In genomic region chr1:212915245-212916091, GRCh38 we compare ENCODE assay signal across 8 cellular contexts. TPM values are rescaled to one million over a fixed set of nuclear protein-coding genes. Genes with fewer than 3 reads are reported as not detected.
A peak's percentile ranks its signal among the peaks of the same experiment; 100 is the strongest.
DNase-seq lines count a peak whose midpoint lies in the region; ATAC-seq and TF ChIP-seq lines count a peak whose summit lies in the region.

No MANE protein-coding gene starts in this region.

- H3K36me3 ChIP-seq in transverse colon = no peaks in the 10 kb centered on the region

- WGBS in right cardiac atrium = 58% methylated on average over 13 of the region's 13 CpGs
- WGBS in transverse colon (ENCODE audit: low coverage in 1 of 2), 2 donors = 74 to 83% methylated on average over 6 to 13 of the region's 13 CpGs

- H3K9me3 ChIP-seq in right cardiac atrium (ENCODE audit: control insufficient read depth, low read length) (no peaks in the 10 kb centered on the region), transverse colon (no peaks in the 10 kb centered on the region)

- H3K4me1 ChIP-seq in right cardiac atrium (ENCODE audit: control insufficient read depth, insufficient read depth, low read length) = no peaks in the 10 kb centered on the region
- peaks cover 0 to 9% (median 0%) of the 10 kb centered on the region in 4 donors for H3K4me1 ChIP-seq in transverse colon

- in situ Hi-C loops in transverse colon (cut with MboI; ENCODE audit: low pct_ligation_motif_present in 1 of 4, low pct_unique_long_range_greater_than_20kb in 1 of 4, low sequenced_read_pairs in 3 of 4) = no loop called here

- peak in 4 of 5 experiments; percentile 7 to 32 (median 26) for TF ChIP-seq CTCF in transverse colon (IDR thresholded peaks at IDR 0.05)

- peak; percentile 75 to 92 for ATAC-seq in right cardiac atrium
- ATAC-seq in GM21360 (IDR thresholded peaks at IDR 0.05; ENCODE audit: unreplicated experiment) = no peak
- no peak for ATAC-seq in GM19324 (IDR thresholded peaks at IDR 0.05; ENCODE audit: low FRiP score, unreplicated experiment)

- intact Hi-C loops in right cardiac atrium (cut with DNase I) (no loop called here), transverse colon (cut with DNase I; ENCODE audit: low total_unique reads) (no loop called here)

- no peak for TF ChIP-seq POLR2A in transverse colon (IDR thresholded peaks at IDR 0.05)

- TF ChIP-seq EP300 in transverse colon (IDR thresholded peaks at IDR 0.05; ENCODE audit: low read depth) = no peak

- H3K27me3 ChIP-seq in right cardiac atrium (ENCODE audit: control insufficient read depth, insufficient read depth) (no peaks in the 10 kb centered on the region), transverse colon (no peaks in the 10 kb centered on the region)

- DNase-seq in NCI-H2227 (lab: John Stamatoyannopoulos, UW; ENCODE audit: unreplicated experiment) = peak; percentile 23
- DNase-seq in NCI-H2227 treated with DMSO at 0.1 percent for 48 hours (lab: John Stamatoyannopoulos, UW) = no peak
- DNase-seq in SHP77 (lab: John Stamatoyannopoulos, UW) = peak; percentile 42 to 54
- peak; percentile 85 to 90 (median 85) for DNase-seq in right cardiac atrium
- DNase-seq in transverse colon = no peak
- no peak for DNase-seq in activated naive CD4-positive, alpha-beta T cell (lab: John Stamatoyannopoulos, UW)

- H3K27ac ChIP-seq in right cardiac atrium (ENCODE audit: low read length) (no peak overlapping the region), transverse colon (no peak overlapping the region)

- H3K4me3 ChIP-seq in right cardiac atrium (ENCODE audit: low read length) (no peak overlapping the region), transverse colon (no peak overlapping the region)

RNA-seq across cellular contexts. Expression of gene VASH2, which starts 34.9 kb away (rescaled TPM):
- total RNA-seq in right cardiac atrium = 1 to 10 TPM in 3 of 4 donors, under 1 TPM in 1; 0.91 to 1.3 (median 1.0) TPM
- 0.50 TPM for polyA plus RNA-seq in right cardiac atrium
- total RNA-seq in transverse colon = 1 to 10 TPM in 2 of 4 donors, not detected in 2; 1.1 to 1.7 TPM

RNA-seq across cellular contexts. Expression of gene FLVCR1, which starts 57.4 kb away (rescaled TPM):
- total RNA-seq in right cardiac atrium (1 to 10 TPM; 2.5 to 4.7 (median 3.3) TPM), transverse colon (10 to 100 TPM; 13.2 to 21.3 (median 17.3) TPM)
- polyA plus RNA-seq in right cardiac atrium = 1.1 TPM

Comparison
In these comparisons a context has a peak if more than half of its experiments do, and no peak if none do; other contexts are left out.
1. DNase-seq: peak in NCI-H2227 (single experiment), SHP77 (2 of 2) and right cardiac atrium (3 of 3); none in NCI-H2227 treated with DMSO at 0.1 percent for 48 hours (single experiment), transverse colon (single experiment) and activated naive CD4-positive, alpha-beta T cell (0 of 4).
2. ATAC-seq: peak in right cardiac atrium (2 of 2); none in GM21360 (single experiment) and GM19324 (single experiment).